Comparison of ENCODE assay signal across 8 cellular contexts in the genomic region with DNA sequence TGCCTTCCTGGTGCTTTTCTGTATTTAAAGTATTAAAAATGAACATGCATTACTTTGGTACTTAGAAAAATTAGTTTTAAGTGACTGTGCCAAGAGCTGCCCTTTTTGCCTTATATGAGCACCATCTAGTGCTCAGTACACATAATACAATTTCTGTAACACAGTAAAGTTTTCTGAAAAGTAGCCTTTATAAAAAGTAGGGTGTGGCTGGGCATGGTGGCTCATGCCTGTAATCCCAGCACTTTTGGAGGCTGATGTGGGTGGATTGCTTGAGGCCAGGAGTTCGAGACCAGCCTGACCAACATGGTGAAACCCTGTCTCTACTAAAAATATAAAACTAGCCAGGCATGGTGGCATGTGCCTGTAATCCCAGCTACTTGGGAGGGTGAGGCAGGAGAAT. TPM values are rescaled to one million over a fixed set of nuclear protein-coding genes. Genes with fewer than 3 reads are reported as not detected.
A peak's percentile ranks its signal among the peaks of the same experiment; 100 is the strongest.
DNase-seq lines count a peak whose midpoint lies in the region; ATAC-seq and TF ChIP-seq lines count a peak whose summit lies in the region.
"Not testable (repeated sequence)": the region's sequence is repeated elsewhere in the genome, so short reads cannot be mapped to it uniquely, and the experiment has no call there.

No MANE protein-coding gene starts in this region.

- not testable (repeated sequence) for H3K4me3 Mint-ChIP-seq in HFFc6; T-helper 2 cell treated with Interferon-gamma antibody and Interleukin-4, amounts not matched to agents 5 μg/mL and 100 μg/mL, for 36 hours; chondrocyte (ENCODE audit: unreplicated experiment); osteocyte (ENCODE audit: unreplicated experiment)

- H3K27ac Mint-ChIP-seq in HFFc6; chondrocyte (ENCODE audit: unreplicated experiment); osteocyte (ENCODE audit: unreplicated experiment): not testable (repeated sequence)
- H3K27ac Mint-ChIP-seq in T-helper 2 cell treated with Interferon-gamma antibody and Interleukin-4, amounts not matched to agents 5 μg/mL and 100 μg/mL, for 36 hours = peak overlapping the region; percentile 47

- TF ChIP-seq CTCF in 22Rv1 (IDR thresholded peaks at IDR 0.05) = peak; percentile 55
- TF ChIP-seq CTCF in HFFc6 (IDR thresholded peaks at IDR 0.05) = peak; percentile 79
- peak; percentile 89 for TF ChIP-seq CTCF in chondrocyte (IDR thresholded peaks at IDR 0.05)
- TF ChIP-seq CTCF in osteocyte (IDR thresholded peaks at IDR 0.05) = peak; percentile 75

- intact Hi-C loops in left ventricle myocardium superior (cut with micrococcal nuclease) = loop anchor here (10.0 kb wide), 1 partner anchor 741 kb away; no protein-coding TSS in a partner anchor

- DNase-seq in Daoy (ENCODE audit: low read depth) = peak; percentile 17
- peak; percentile 73 for DNase-seq in HFFc6
- DNase-seq in NCI-H2171 treated with DMSO at 0.1 percent for 48 hours (lab: John Stamatoyannopoulos, UW) = peak; percentile 48
- not testable (repeated sequence) for DNase-seq in T-helper 2 cell treated with Interferon-gamma antibody and Interleukin-4, amounts not matched to agents 5 μg/mL and 100 μg/mL, for 36 hours (ENCODE audit: low spot score); chondrocyte (ENCODE audit: low spot score); left ventricle myocardium superior; osteocyte (ENCODE audit: extremely low spot score, unreplicated experiment)

- H3K36me3 Mint-ChIP-seq in HFFc6 (ENCODE audit: low read depth); T-helper 2 cell treated with Interferon-gamma antibody and Interleukin-4, amounts not matched to agents 5 μg/mL and 100 μg/mL, for 36 hours (ENCODE audit: low read depth); chondrocyte (ENCODE audit: low read depth); osteocyte (ENCODE audit: unreplicated experiment): not testable (repeated sequence)

- not testable (repeated sequence) for H3K9me3 Mint-ChIP-seq in HFFc6; T-helper 2 cell treated with Interferon-gamma antibody and Interleukin-4, amounts not matched to agents 5 μg/mL and 100 μg/mL, for 36 hours; chondrocyte (ENCODE audit: low read depth); osteocyte (ENCODE audit: unreplicated experiment)

- peak; percentile 55 for ATAC-seq in left ventricle myocardium superior

- H3K4me1 Mint-ChIP-seq in HFFc6 (ENCODE audit: low read depth) = peaks cover 38% of the 10 kb centered on the region
- H3K4me1 Mint-ChIP-seq in T-helper 2 cell treated with Interferon-gamma antibody and Interleukin-4, amounts not matched to agents 5 μg/mL and 100 μg/mL, for 36 hours (ENCODE audit: low read depth) = peaks cover 31% of the 10 kb centered on the region
- H3K4me1 Mint-ChIP-seq in chondrocyte (ENCODE audit: low read depth) = peaks cover 17% of the 10 kb centered on the region
- not testable (repeated sequence) for H3K4me1 Mint-ChIP-seq in osteocyte (ENCODE audit: unreplicated experiment)

- H3K27ac ChIP-seq in 22Rv1 = not testable (repeated sequence)

- not testable (repeated sequence) for H3K27me3 Mint-ChIP-seq in HFFc6 (ENCODE audit: insufficient read depth); T-helper 2 cell treated with Interferon-gamma antibody and Interleukin-4, amounts not matched to agents 5 μg/mL and 100 μg/mL, for 36 hours (ENCODE audit: low read depth); chondrocyte (ENCODE audit: low read depth); osteocyte (ENCODE audit: unreplicated experiment)

RNA-seq across cellular contexts. Expression of gene DYM, which starts 45.0 kb away (rescaled TPM):
- 18.5 and 43.3 TPM in 2 replicates for total RNA-seq in Daoy (2014; rRNA removed; shearing (Covaris generic))
- total RNA-seq in HFFc6 (2021; fragmentation: NEBNext Ultra II Directional; extraction: Animal tissue kit (Norgen Biotek cat#: 25700)) = 10 to 100 TPM; 31.2 to 46.6 (median 40.8) TPM
- total RNA-seq in chondrocyte (62.8 to 82.3 TPM (median 75.0 TPM) in 3 replicates), left ventricle myocardium superior (54.1 TPM), osteocyte (84.6 and 85.6 TPM in 2 replicates)
